Comparison of ENCODE assay signal across 7 cellular contexts in genomic region chr4:123350191-123350544, GRCh38. TPM values are rescaled to one million over a fixed set of nuclear protein-coding genes. Genes with fewer than 3 reads are reported as not detected.
DNase-seq lines count a peak whose midpoint lies in the region; ATAC-seq and TF ChIP-seq lines count a peak whose summit lies in the region.

No MANE protein-coding gene starts in this region.

- H3K4me1 ChIP-seq in GM23338 (ENCODE audit: insufficient read depth) (0 out of 2 replicates have a peak, but pooled peaks cover 4% of the 10 kb centered on the region), mesenchymal stem cell (ENCODE audit: control insufficient read depth, insufficient read depth, low read depth, low read length) (peaks cover 2% of the 10 kb centered on the region), osteoblast (ENCODE audit: insufficient read depth, low read length) (no peaks in the 10 kb centered on the region)

- H3F3A ChIP-seq in GM23338 (replicated peaks; ENCODE audit: low read depth), result no peaks in the 10 kb centered on the region

- H3K4me1 Mint-ChIP-seq in GM23338, result peaks cover 18% of the 10 kb centered on the region

- H4K20me1 ChIP-seq in GM23338 (replicated peaks; ENCODE audit: insufficient read depth) (no peaks in the 10 kb centered on the region), osteoblast (ENCODE audit: insufficient read depth, low read length) (no peaks in the 10 kb centered on the region)

- no peaks in the 10 kb centered on the region for H3K36me3 Mint-ChIP-seq in GM23338 (ENCODE audit: low read depth)

- H3K79me1 ChIP-seq in mesenchymal stem cell (replicated peaks; ENCODE audit: low read length, poor library complexity, severe bottlenecking), result no peaks in the 10 kb centered on the region

- H3K27ac ChIP-seq in GM23338 (ENCODE audit: low read depth), result no peak overlapping the region
- no peak overlapping the region for H3K27ac ChIP-seq in mesenchymal stem cell (ENCODE audit: low read length, poor library complexity, severe bottlenecking)
- H3K27ac ChIP-seq in osteoblast (ENCODE audit: low read depth, low read length), result no peak overlapping the region

- no peak overlapping the region for H2BK5ac ChIP-seq in mesenchymal stem cell (ENCODE audit: low read depth, low read length, poor library complexity, severe bottlenecking)

- no peak overlapping the region for H3K27ac Mint-ChIP-seq in GM23338

- H3K79me2 ChIP-seq in GM23338 (replicated peaks; ENCODE audit: insufficient read depth) (no peaks in the 10 kb centered on the region), osteoblast (ENCODE audit: insufficient read depth, low read length) (no peaks in the 10 kb centered on the region)

- in situ Hi-C loops in T47D (cut with HindIII; ENCODE audit: low pct_unique_long_range_greater_than_20kb, low sequenced_read_pairs), result no loop called here

- H3K27me3 Mint-ChIP-seq in GM23338 (ENCODE audit: insufficient read depth, low read depth, poor library complexity), result peaks cover 4% of the 10 kb centered on the region

- DNase-seq in GM23338 (ENCODE audit: low spot score) (peak; percentile 79), NCI-H187 treated with DMSO at 0.1 percent for 48 hours (lab: John Stamatoyannopoulos, UW) (peak; percentile 26), T47D (ENCODE audit: low read depth in 1 of 2, low spot score in 1 of 2) (peak; percentile 5 to 62), mesenchymal stem cell (no peak), NCI-H1694 (lab: John Stamatoyannopoulos, UW) (no peak), osteoblast (ENCODE audit: insufficient read length, low spot score, missing footprints) (no peak)

- H3K9me3 Mint-ChIP-seq in GM23338, result no peaks in the 10 kb centered on the region

- peak overlapping the region in 1 of 2 experiments; percentile 47 for H2BK12ac ChIP-seq in mesenchymal stem cell (ENCODE audit: low read length in 2 of 2)

- no peak overlapping the region for H4K91ac ChIP-seq in mesenchymal stem cell (ENCODE audit: low read length)

- 0 out of 2 replicates have a peak, but pooled peaks cover 2% of the 10 kb centered on the region for H3K9me2 ChIP-seq in GM23338 (ENCODE audit: insufficient read depth)

- TF ChIP-seq CTCF in GM23338 (conservative IDR thresholded peaks at IDR 0.05; ENCODE audit: low read depth in 2 of 2), result peak; percentile 69 to 86
- no peak for TF ChIP-seq CTCF in osteoblast (IDR thresholded peaks at IDR 0.05; ENCODE audit: extremely low read depth, low read depth, low read length)

- H3K18ac ChIP-seq in mesenchymal stem cell (ENCODE audit: low read depth in 1 of 2, low read length in 2 of 2), result no peak overlapping the region

- H2BK15ac ChIP-seq in mesenchymal stem cell (ENCODE audit: low read depth, poor library complexity, severe bottlenecking), result no peak overlapping the region

- H3K9ac ChIP-seq in mesenchymal stem cell (ENCODE audit: low read length), result no peak overlapping the region

- H3K23ac ChIP-seq in mesenchymal stem cell (ENCODE audit: low read length in 2 of 2), result no peak overlapping the region

- no peak overlapping the region for H4K8ac ChIP-seq in mesenchymal stem cell (ENCODE audit: low read length)

- H3K4me3 ChIP-seq in GM23338 (no peak overlapping the region), mesenchymal stem cell (ENCODE audit: insufficient read depth in 1 of 2, low read depth in 1 of 2, low read length in 2 of 2) (no peak overlapping the region), osteoblast (ENCODE audit: insufficient read depth, low read length) (no peak overlapping the region)

- H3K27me3 ChIP-seq in GM23338 (ENCODE audit: insufficient read depth) (no peaks in the 10 kb centered on the region), mesenchymal stem cell (ENCODE audit: control insufficient read depth in 1 of 2, insufficient read depth in 1 of 2, low read length in 2 of 2) (no peaks in the 10 kb centered on the region), osteoblast (ENCODE audit: insufficient read depth, low read length) (no peaks in the 10 kb centered on the region)

- no peak overlapping the region for H2BK120ac ChIP-seq in mesenchymal stem cell (ENCODE audit: low read depth, low read length)

- no peak overlapping the region for H3K4ac ChIP-seq in mesenchymal stem cell (ENCODE audit: low read depth in 1 of 2, low read length in 2 of 2)

- no peak overlapping the region for H3K14ac ChIP-seq in mesenchymal stem cell (ENCODE audit: low read length in 2 of 2)

- no peaks in the 10 kb centered on the region for H3K9me3 ChIP-seq in mesenchymal stem cell (ENCODE audit: control insufficient read depth, low read length)
- no peaks in the 10 kb centered on the region for H3K9me3 ChIP-seq in osteoblast (ENCODE audit: low read depth, low read length)

- no peak overlapping the region for H3K4me3 Mint-ChIP-seq in GM23338

- ATAC-seq in GM23338, result peak; percentile 91
- no peak for ATAC-seq in HG02981 (IDR thresholded peaks at IDR 0.05; ENCODE audit: unreplicated experiment)

- H3K4me2 ChIP-seq in GM23338, result no peak overlapping the region
- no peak overlapping the region for H3K4me2 ChIP-seq in mesenchymal stem cell (ENCODE audit: low read length, poor library complexity, severe bottlenecking)
- H3K4me2 ChIP-seq in osteoblast (ENCODE audit: insufficient read depth, low read length), result no peak overlapping the region

- H2AK5ac ChIP-seq in mesenchymal stem cell (ENCODE audit: low read length, severe bottlenecking), result peak overlapping the region; percentile 89

- H3K36me3 ChIP-seq in GM23338 (ENCODE audit: insufficient read depth) (no peaks in the 10 kb centered on the region), mesenchymal stem cell (ENCODE audit: control insufficient read depth in 1 of 2, insufficient read depth in 2 of 2, low read depth in 1 of 2, low read length in 2 of 2) (no peaks in the 10 kb centered on the region), osteoblast (ENCODE audit: insufficient read depth, low read length) (no peaks in the 10 kb centered on the region)

- H2AFZ ChIP-seq in GM23338 (0 out of 2 replicates have a peak overlapping the region, but pooled peaks have one; percentile 4), mesenchymal stem cell (ENCODE audit: low read depth, low read length) (no peak overlapping the region), osteoblast (ENCODE audit: low read length) (no peak overlapping the region)

- WGBS in mesenchymal stem cell, result 86% methylated on average over 5 of the region's 5 CpGs

TF ChIP-seq in GM23338, 12 proteins besides CTCF, POLR2A, EP300 and RAD21 (continues in another document):
- TF ChIP-seq ZNF331 (CRISPR knock-in tag; IDR thresholded peaks at IDR 0.05; ENCODE audit: low read depth), result no peak
- no peak for TF ChIP-seq EZH2phosphoT487 (IDR thresholded peaks at IDR 0.05; ENCODE audit: unreplicated experiment)
- TF ChIP-seq POLR2AphosphoS5 (IDR thresholded peaks at IDR 0.05; ENCODE audit: low read depth), result no peak
- no peak for TF ChIP-seq NANOG (IDR thresholded peaks at IDR 0.05; ENCODE audit: borderline replicate concordance)
- no peak for TF ChIP-seq STAT1 (IDR thresholded peaks at IDR 0.05; ENCODE audit: unreplicated experiment)
- no peak for TF ChIP-seq CREB1 (CRISPR knock-in tag; IDR thresholded peaks at IDR 0.05; ENCODE audit: low read depth)
- no peak for TF ChIP-seq REST (IDR thresholded peaks at IDR 0.05; ENCODE audit: unreplicated experiment)
- TF ChIP-seq ETS1 (IDR thresholded peaks at IDR 0.05), result no peak

RNA-seq across cellular contexts. Expression of gene SPRY1, which starts 46.4 kb away (rescaled TPM):
- 62.8 and 67.2 TPM in 2 replicates for total RNA-seq in GM23338 (2014; rRNA removed; shearing (Covaris generic))
- polyA plus RNA-seq in GM23338 (2016; fragmentation: Nextera tagmentation; extraction: Ambion mirVana), result 103 and 110 TPM in 2 replicates
- polyA plus RNA-seq in mesenchymal stem cell (2013, experiment 1 of 2), result 106 TPM
- polyA plus RNA-seq in mesenchymal stem cell (2013, experiment 2 of 2), result 105 TPM
- 5.0 and 5.1 TPM in 2 replicates for total RNA-seq in osteoblast

Comparison
In these comparisons a context has a peak if more than half of its experiments do, and no peak if none do; other contexts are left out.
1. DNase-seq: peak in GM23338 (single experiment), NCI-H187 treated with DMSO at 0.1 percent for 48 hours (single experiment) and T47D (2 of 2); none in mesenchymal stem cell (single experiment), NCI-H1694 (single experiment) and osteoblast (single experiment).
2. RNA of gene SPRY1, which starts 46.4 kb away (total RNA-seq): 62.8 to 67.2 TPM in GM23338; 5.0 to 5.1 TPM in osteoblast; every median in the first group is over 10 times any median in the second.